ENCODE assay signal across 8 cellular contexts in the genomic region with DNA sequence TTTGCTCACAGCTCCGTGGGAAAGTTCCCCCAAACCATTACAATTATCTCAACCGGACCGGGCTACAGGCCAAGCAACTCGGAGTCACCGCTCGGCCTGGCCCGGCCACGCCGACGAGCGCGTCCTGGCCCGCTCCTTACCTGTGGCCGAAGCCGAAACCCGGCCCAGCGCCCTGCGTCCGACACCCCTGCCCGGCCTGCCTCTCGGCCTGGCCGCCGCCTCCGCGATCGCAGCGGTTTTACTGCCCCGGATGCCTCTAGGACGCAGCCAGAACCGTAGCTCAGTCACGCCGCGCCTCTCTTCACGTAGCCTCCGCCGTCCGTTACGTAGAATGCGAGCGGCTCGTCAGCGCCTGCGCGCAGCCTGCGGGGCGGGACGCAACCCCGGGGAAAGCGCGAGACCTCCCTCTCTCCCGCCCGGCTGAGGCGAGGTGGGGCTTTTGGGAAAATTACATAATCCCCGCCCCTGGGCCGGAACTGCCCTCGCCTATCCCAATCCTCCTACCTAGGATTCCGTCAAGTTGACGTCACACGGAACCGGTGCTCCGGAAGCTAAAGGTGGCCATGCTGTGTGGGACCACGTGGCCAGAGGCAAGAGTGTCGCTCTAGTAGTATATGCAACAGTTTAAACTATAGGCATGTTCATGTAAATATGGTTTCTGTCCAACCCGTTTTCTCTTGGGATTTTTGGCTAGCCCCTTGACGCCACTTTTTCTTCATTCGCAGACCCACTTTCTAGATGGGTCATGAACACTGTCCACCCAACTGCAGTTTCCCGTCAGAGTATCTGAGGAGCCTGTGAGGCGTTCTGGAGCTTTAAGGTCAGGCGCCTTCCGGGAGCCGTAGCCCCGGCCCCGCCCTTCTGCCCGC. TPM values are rescaled to one million over a fixed set of nuclear protein-coding genes. Genes with fewer than 3 reads are reported as not detected.
A peak's percentile ranks its signal among the peaks of the same experiment; 100 is the strongest.
DNase-seq lines count a peak whose midpoint lies in the region; ATAC-seq and TF ChIP-seq lines count a peak whose summit lies in the region.

TSS of gene CCDC47 (minus strand) at position 326 of the 869 bp plus-strand sequence. CDS start 7,422 bp downstream, outside the sequence.

- no peaks in the 10 kb centered on the region for H3K27me3 ChIP-seq in lung (ENCODE audit: control insufficient read depth, insufficient read depth)

- 0% methylated on average over 74 of the region's 74 CpGs for WGBS in lung, 2 donors

- no peak for TF ChIP-seq CTCF in GM20000 (IDR thresholded peaks at IDR 0.05; ENCODE audit: extremely low read depth, missing control alignments)
- no peak for TF ChIP-seq CTCF in lung (IDR thresholded peaks at IDR 0.05; ENCODE audit: control extremely low read depth, extremely low read depth)

- CTCF ChIA-PET in activated CD8-positive, alpha-beta memory T cell treated with anti-CD3 and anti-CD28 coated beads for 36 hours (lab: Charles Lee): interaction anchor here (0.8 to 2.0 kb wide), 5 partner anchors 26 to 348 kb away, joined by 3 to 7 read pairs (median 6); no protein-coding TSS in a partner anchor

- ATAC-seq in lung (ENCODE audit: insufficient read depth, low FRiP score): peak; percentile 88

- peaks cover 0 to 5% of the 10 kb centered on the region in 2 donors for H3K36me3 ChIP-seq in lung (ENCODE audit: control insufficient read depth in 2 of 2, insufficient read depth in 2 of 2, low read length in 2 of 2)

- no peaks in the 10 kb centered on the region for H3K9me3 ChIP-seq in lung (ENCODE audit: control insufficient read depth in 2 of 2, insufficient read depth in 1 of 2, low read length in 1 of 2)

- DNase-seq in CMK (ENCODE audit: low read depth) (peak; percentile 96), GM20000 (ENCODE audit: low spot score) (peak; percentile 99), HT-29 (ENCODE audit: low spot score) (peak; percentile 99), NOMO-1 (lab: John Stamatoyannopoulos, UW; ENCODE audit: unreplicated experiment in 2 of 2) (peak; percentile 97 to 98), lung (ENCODE audit: low spot score) (peak; percentile 99)
- DNase-seq in effector CD8-positive, alpha-beta T cell (lab: John Stamatoyannopoulos, UW): peak; percentile 96
- peak; percentile 86 to 97 (median 96) for DNase-seq in stimulated activated CD4-positive, alpha-beta T cell treated with anti-CD3 and anti-CD28 coated beads, TNF-alpha, amount 100 ng/mL, for 4 hours (ENCODE audit: low read depth in 3 of 3)

- peak within 1 kb of the TSS; percentile 96 to 97 for H3K27ac ChIP-seq in lung (ENCODE audit: low read depth in 1 of 2, low read length in 1 of 2)

- H3K4me1 ChIP-seq in lung (ENCODE audit: control insufficient read depth in 2 of 2, insufficient read depth in 2 of 2, low read length in 2 of 2): peaks cover 3 to 7% of the 10 kb centered on the region in 2 donors

- H3K4me3 ChIP-seq in lung: peak within 1 kb of the TSS; percentile 72

- POLR2A ChIA-PET in activated CD8-positive, alpha-beta memory T cell treated with anti-CD3 and anti-CD28 coated beads for 36 hours (lab: Charles Lee): interaction anchor here (0.7 to 3.9 kb wide), 13 partner anchors 12 to 732 kb away, joined by 3 to 21 read pairs (median 4); partner anchors contain the start of genes FTSJ3, LIMD2, MAP3K3 and PSMC5

RNA-seq across cellular contexts. Expression of gene CCDC47, which starts in this region (rescaled TPM):
- total RNA-seq in HT-29 (2014; rRNA removed; shearing (Covaris generic)): 54.3 and 56.8 TPM in 2 replicates
- 10 to 100 TPM; 98.4 to 98.9 TPM for total RNA-seq in activated CD8-positive, alpha-beta memory T cell treated with anti-CD3 and anti-CD28 coated beads for 36 hours
- 10 to 100 TPM; 86.5 to 89.9 TPM for total RNA-seq in lung
- polyA plus RNA-seq in lung: 10 to 100 TPM; 29.5 to 78.9 TPM

Comparison
In these comparisons a context has a peak if more than half of its experiments do, and no peak if none do; other contexts are left out.
1. Peak in every context shown above with its lines: DNase-seq, ATAC-seq, H3K4me3 ChIP-seq and H3K27ac ChIP-seq.